ENCODE assay signal across 1 cellular context in genomic region chr22:26131755-26132154, GRCh38.
TF ChIP-seq lines count a peak whose summit lies in the region.

No MANE protein-coding gene starts in this region.

TF ChIP-seq in WTC11, 78 proteins besides CTCF, POLR2A, EP300 and RAD21 (continued from another document):
- TF ChIP-seq ZNF281 (CRISPR knock-in tag; IDR thresholded peaks at IDR 0.05) (no peak), TEAD1 (CRISPR knock-in tag; IDR thresholded peaks at IDR 0.05) (no peak), SMAD3 (CRISPR knock-in tag; IDR thresholded peaks at IDR 0.05; ENCODE audit: borderline replicate concordance) (no peak), ZNF138 (CRISPR knock-in tag; conservative IDR thresholded peaks at IDR 0.05) (no peak), PREB (CRISPR knock-in tag; IDR thresholded peaks at IDR 0.05; ENCODE audit: borderline replicate concordance) (no peak), E2F1 (CRISPR knock-in tag; IDR thresholded peaks at IDR 0.05) (no peak), FOXK1 (CRISPR knock-in tag; IDR thresholded peaks at IDR 0.05) (no peak)
